In the genomic region with DNA sequence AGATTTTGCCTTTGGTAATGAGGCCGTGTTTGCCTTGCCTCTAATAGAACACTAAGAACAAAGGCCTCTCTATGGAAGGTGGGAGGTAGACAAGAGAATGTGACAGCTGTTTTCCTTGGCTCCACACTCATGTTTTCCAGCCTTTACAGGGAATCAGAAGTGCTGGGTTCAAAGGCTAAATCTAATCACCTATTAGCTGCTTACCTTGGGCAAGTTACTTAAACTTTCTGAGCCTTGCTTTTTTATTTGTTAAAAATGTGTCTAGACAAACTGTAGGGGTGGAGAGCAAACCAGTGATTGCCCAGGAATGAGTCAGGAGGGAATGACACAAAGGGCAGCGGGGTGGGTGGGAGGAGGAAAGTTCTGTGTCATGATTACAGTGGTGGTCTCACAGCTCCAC, we compare ENCODE assay signal across 9 cellular contexts.
A peak's percentile ranks its signal among the peaks of the same experiment; 100 is the strongest.
DNase-seq lines count a peak whose midpoint lies in the region; ATAC-seq and TF ChIP-seq lines count a peak whose summit lies in the region.
"Had no signal": no experiment of that assay in that cellular context is flagged by ENCODE, and none has a peak within 500 bp of the region (broad histone marks: within the 10 kb centered on the region; RNA-seq: fewer than 3 reads in every experiment).

No MANE protein-coding gene starts in this region.

- intact Hi-C loops in Caco-2 (cut with micrococcal nuclease; ENCODE audit: unreplicated experiment) = loop anchor here (10.0 kb wide), 3 partner anchors 157 to 427 kb away; no protein-coding TSS in a partner anchor

- H3K27me3 ChIP-seq in Caco-2 (replicated peaks; ENCODE audit: control insufficient read depth, insufficient read depth, low read length) (no peaks in the 10 kb centered on the region), brain microvascular endothelial cell (replicated peaks) (no peaks in the 10 kb centered on the region), right atrium auricular region (no peaks in the 10 kb centered on the region)

- H3K9me3 ChIP-seq in Caco-2 = no peaks in the 10 kb centered on the region
- no peaks in the 10 kb centered on the region for H3K9me3 ChIP-seq in right atrium auricular region

- peaks cover 26% of the 10 kb centered on the region for H3K4me1 Mint-ChIP-seq in Caco-2 (ENCODE audit: low read depth, unreplicated experiment)

- ATAC-seq in GM18907 (IDR thresholded peaks at IDR 0.05; ENCODE audit: unreplicated experiment) = no peak

- TF ChIP-seq CTCF in Caco-2 (IDR thresholded peaks at IDR 0.05; ENCODE audit: insufficient read depth in 1 of 2, low read depth in 1 of 2, low read length in 1 of 2, severe bottlenecking in 1 of 2, unreplicated experiment in 1 of 2) (no peak), brain microvascular endothelial cell (IDR thresholded peaks at IDR 0.05; ENCODE audit: low read depth, low read length, missing control alignments) (no peak), right atrium auricular region (IDR thresholded peaks at IDR 0.05) (no peak), GM20000 (IDR thresholded peaks at IDR 0.05; ENCODE audit: extremely low read depth, missing control alignments) (no peak)

- H3K27ac ChIP-seq in brain microvascular endothelial cell (peak overlapping the region; percentile 36), right atrium auricular region (no peak overlapping the region)

- H3K4me3 ChIP-seq in Caco-2 (ENCODE audit: low read depth, low read length) (no peak overlapping the region), brain microvascular endothelial cell (ENCODE audit: low read depth, low read length) (no peak overlapping the region), right atrium auricular region (no peak overlapping the region)

- no peaks in the 10 kb centered on the region for H3K9me3 Mint-ChIP-seq in Caco-2 (ENCODE audit: unreplicated experiment)

- H3K36me3 Mint-ChIP-seq in Caco-2 (ENCODE audit: insufficient read depth, unreplicated experiment) = no peaks in the 10 kb centered on the region

- H3K4me1 ChIP-seq in Caco-2 (peaks cover 12% of the 10 kb centered on the region), right atrium auricular region (no peaks in the 10 kb centered on the region)

- BruUV-seq in Caco-2 (replicated peaks; lab: Mats Ljungman, UMichigan) = no TSS peak

- DNase-seq in Caco-2 (peak; percentile 26 to 39), HPDE6-E6E7 (ENCODE audit: extremely low spot score) (peak; percentile 61), brain microvascular endothelial cell (peak; percentile 79), lung microvascular endothelial cell (ENCODE audit: low read depth in 2 of 2) (peak; percentile 9 to 64), C1 segment of cervical spinal cord (lab: John Stamatoyannopoulos, UW) (no peak), right atrium auricular region (ENCODE audit: low spot score) (no peak), GM20000 (ENCODE audit: low spot score) (no peak)
- DNase-seq: NCI-H187 treated with DMSO at 0.1 percent for 48 hours had no signal

- CTCF ChIA-PET in Caco-2 (lab: Charles Lee) = interaction anchor here (0.6 to 1.2 kb wide), 3 partner anchors 141 to 669 kb away, joined by 3 to 4 read pairs (median 4); no protein-coding TSS in a partner anchor

- in situ Hi-C loops in brain microvascular endothelial cell (cut with HindIII; ENCODE audit: low pct_ligation_motif_present, low sequenced_read_pairs) = no loop called here

- no peaks in the 10 kb centered on the region for H3K27me3 Mint-ChIP-seq in Caco-2 (ENCODE audit: insufficient read depth, unreplicated experiment)

- H3K4me3 Mint-ChIP-seq in Caco-2 (ENCODE audit: unreplicated experiment) = no peak overlapping the region

- peak overlapping the region; percentile 61 for H3K27ac Mint-ChIP-seq in Caco-2 (ENCODE audit: unreplicated experiment)

- H3K36me3 ChIP-seq in Caco-2 (ENCODE audit: control insufficient read depth, insufficient read depth, low read length) = no peaks in the 10 kb centered on the region
- H3K36me3 ChIP-seq in brain microvascular endothelial cell (replicated peaks) = no peaks in the 10 kb centered on the region
- H3K36me3 ChIP-seq in right atrium auricular region = no peaks in the 10 kb centered on the region

- POLR2A ChIA-PET in Caco-2 (lab: Charles Lee) = no interaction called here

Comparison
In these comparisons a context has a peak if more than half of its experiments do, and no peak if none do; other contexts are left out.
1. DNase-seq: peak in Caco-2 (2 of 2), HPDE6-E6E7 (single experiment), brain microvascular endothelial cell (single experiment) and lung microvascular endothelial cell (2 of 2); none in C1 segment of cervical spinal cord (0 of 14), right atrium auricular region (single experiment) and GM20000 (single experiment).